In genomic region chr14:23327947-23328744, GRCh38 we compare ENCODE assay signal across 8 cellular contexts. TPM values are rescaled to one million over a fixed set of nuclear protein-coding genes. Genes with fewer than 3 reads are reported as not detected.
A peak's percentile ranks its signal among the peaks of the same experiment; 100 is the strongest.
DNase-seq lines count a peak whose midpoint lies in the region; ATAC-seq, FAIRE-seq and TF ChIP-seq lines count a peak whose summit lies in the region.

No MANE protein-coding gene starts in this region.

- TF ChIP-seq CTCF in LNCaP clone FGC (IDR thresholded peaks at IDR 0.05; ENCODE audit: control insufficient read depth, extremely low read depth, insufficient read depth) (peak; percentile 89), RWPE1 (conservative IDR thresholded peaks at IDR 0.05; ENCODE audit: low read depth) (peak; percentile 89), pancreas (IDR thresholded peaks at IDR 0.05) (peak; percentile 70 to 84 (median 79))

- H3K36me3 ChIP-seq in pancreas (peaks cover 0 to 24% (median 13%) of the 10 kb centered on the region in 3 donors), aorta (ENCODE audit: control insufficient read depth in 1 of 2, insufficient read depth in 2 of 2, low read length in 1 of 2) (peaks cover under 1 to 7% of the 10 kb centered on the region in 2 donors)

- CTCF ChIA-PET in RWPE1 (lab: Yijun Ruan, JAX), result interaction anchor here (2.7 kb wide), 1 partner anchor 52 kb away, joined by 34 read pairs; no protein-coding TSS in a partner anchor

- WGBS in pancreas, 2 donors, result 28 to 40% methylated on average over 4 of the region's 4 CpGs
- 25 to 28% methylated on average over 4 of the region's 4 CpGs for WGBS in aorta, 2 donors

- H3K27me3 ChIP-seq in pancreas (no peaks in the 10 kb centered on the region), aorta (ENCODE audit: control insufficient read depth in 1 of 2, insufficient read depth in 2 of 2, low read length in 1 of 2) (no peaks in the 10 kb centered on the region)

- POLR2A ChIA-PET in RWPE1 (lab: Yijun Ruan, JAX; ENCODE audit: low non-redundant PET), result no interaction called here

- H3K9me3 ChIP-seq in pancreas, result no peaks in the 10 kb centered on the region
- no peaks in the 10 kb centered on the region for H3K9me3 ChIP-seq in aorta (ENCODE audit: control insufficient read depth, low read length)

- FAIRE-seq in frontal cortex (lab: Jason Lieb, UNC) (no peak), pancreas (lab: Jason Lieb, UNC) (no peak)

- intact Hi-C loops in pancreas (cut with DNase I) (loop anchor here in 1 of 3 donors (5.0 kb wide), 2 partner anchors 49 to 139 kb away; partner anchors contain the start of genes CMTM5 and NGDN), aorta (cut with DNase I) (loop anchor here (1.0 to 10.0 kb wide), 5 partner anchors 52 to 237 kb away; partner anchors contain the start of genes AP1G2 (in 1 of the 2), THTPA (in 1 of the 2) and ZFHX2 (in 1 of the 2))

- H3K4me3 ChIP-seq in LNCaP clone FGC (ENCODE audit: low read depth, low read length) (no peak overlapping the region), pancreas (no peak overlapping the region), aorta (ENCODE audit: low read length in 2 of 2) (no peak overlapping the region)

- H3K27ac ChIP-seq in RWPE1 (no peak overlapping the region), pancreas (no peak overlapping the region), aorta (ENCODE audit: low read depth in 1 of 2, low read length in 2 of 2) (no peak overlapping the region)

- H3K4me1 ChIP-seq in pancreas, result peaks cover 0 to 8% (median 4%) of the 10 kb centered on the region in 3 donors
- H3K4me1 ChIP-seq in aorta (ENCODE audit: control insufficient read depth in 1 of 2, insufficient read depth in 2 of 2, low read length in 2 of 2), result no peaks in the 10 kb centered on the region

- DNase-seq in GM03348 (ENCODE audit: low spot score) (peak; percentile 86), LNCaP clone FGC (ENCODE audit: low read depth) (peak; percentile 47), RWPE1 (ENCODE audit: low spot score) (peak; percentile 76), frontal cortex (ENCODE audit: low spot score in 2 of 2) (peak; percentile 75 to 82), pancreas (peak in 4 of 6 donors; percentile 52 to 77 (median 61)), aorta (no peak), cortex of kidney (lab: John Stamatoyannopoulos, UW) (no peak)
- peak; percentile 29 for DNase-seq in activated effector memory CD4-positive, alpha-beta T cell treated with Interleukin-2 at 50 U/mL for 16 hours

- ATAC-seq in pancreas, result peak; percentile 75 to 96 (median 90)
- peak; percentile 87 for ATAC-seq in aorta (ENCODE audit: low FRiP score)

RNA-seq across cellular contexts. Expression of gene PABPN1, which starts 6.9 kb away (rescaled TPM):
- total RNA-seq in frontal cortex, result 70.1 TPM
- total RNA-seq in pancreas, result 10 to 100 TPM; 32.6 to 82.2 (median 45.0) TPM
- polyA plus RNA-seq in pancreas, result 100 to 1,000 TPM; 154 to 166 TPM
- total RNA-seq in aorta, result 100 to 1,000 TPM; 106 to 139 TPM
- 100 to 1,000 TPM in 1 of 2 donors, 10 to 100 TPM in 1; 57.0 to 226 TPM for polyA plus RNA-seq in aorta

RNA-seq across cellular contexts. Expression of gene BCL2L2, which starts 21.5 kb away (rescaled TPM):
- total RNA-seq in frontal cortex, result 10.6 TPM
- total RNA-seq in pancreas, result 10 to 100 TPM; 24.8 to 29.7 (median 26.2) TPM
- polyA plus RNA-seq in pancreas, result 10 to 100 TPM; 28.8 to 31.6 TPM
- 10 to 100 TPM; 68.6 to 70.7 TPM for total RNA-seq in aorta
- polyA plus RNA-seq in aorta, result 100 to 1,000 TPM in 1 of 2 donors, 10 to 100 TPM in 1; 66.1 to 114 TPM

RNA-seq across cellular contexts. Expression of gene SLC22A17, which starts 24.5 kb away (rescaled TPM):
- total RNA-seq in frontal cortex (154 TPM), pancreas (10 to 100 TPM in 4 of 6 donors, 1 to 10 TPM in 2; 6.4 to 19.6 (median 10.3) TPM), aorta (10 to 100 TPM; 25.8 to 47.8 TPM)
- polyA plus RNA-seq in pancreas (10 to 100 TPM; 29.9 to 90.7 TPM), aorta (10 to 100 TPM in 1 of 2 donors, 1 to 10 TPM in 1; 7.5 to 85.8 TPM)

RNA-seq across cellular contexts. Expression of gene PPP1R3E, which starts 25.5 kb away (rescaled TPM):
- 4.5 TPM for total RNA-seq in frontal cortex
- total RNA-seq in pancreas, result 10 to 100 TPM in 2 of 6 donors, 1 to 10 TPM in 4; 4.1 to 12.8 (median 5.6) TPM
- 10 to 100 TPM; 18.0 to 25.9 TPM for polyA plus RNA-seq in pancreas
- 10 to 100 TPM in 1 of 2 donors, 1 to 10 TPM in 1; 9.3 to 13.8 TPM for total RNA-seq in aorta
- polyA plus RNA-seq in aorta, result 10 to 100 TPM in 1 of 2 donors, 1 to 10 TPM in 1; 4.9 to 13.3 TPM

RNA-seq across cellular contexts. Expression of gene EFS, which starts 36.8 kb away (rescaled TPM):
- total RNA-seq in frontal cortex, result 6.9 TPM
- total RNA-seq in pancreas, result 1 to 10 TPM in 2 of 6 donors, under 1 TPM in 4; 0.23 to 2.2 (median 0.71) TPM
- 1 to 10 TPM; 1.7 to 3.0 TPM for polyA plus RNA-seq in pancreas
- total RNA-seq in aorta, result 10 to 100 TPM; 19.7 to 24.5 TPM
- 10 to 100 TPM in 1 of 2 donors, 1 to 10 TPM in 1; 5.5 to 36.7 TPM for polyA plus RNA-seq in aorta

Comparison
In these comparisons a context has a peak if more than half of its experiments do, and no peak if none do; other contexts are left out.
1. DNase-seq: peak in GM03348 (single experiment), LNCaP clone FGC (single experiment), RWPE1 (single experiment), activated effector memory CD4-positive, alpha-beta T cell treated with Interleukin-2 at 50 U/mL for 16 hours (single experiment), frontal cortex (2 of 2) and pancreas (4 of 6); none in aorta (0 of 2) and cortex of kidney (single experiment).
2. Peak in every context shown above with its lines, with median percentiles within 50 percentile points of each other: CTCF ChIP-seq.